In the genomic region with DNA sequence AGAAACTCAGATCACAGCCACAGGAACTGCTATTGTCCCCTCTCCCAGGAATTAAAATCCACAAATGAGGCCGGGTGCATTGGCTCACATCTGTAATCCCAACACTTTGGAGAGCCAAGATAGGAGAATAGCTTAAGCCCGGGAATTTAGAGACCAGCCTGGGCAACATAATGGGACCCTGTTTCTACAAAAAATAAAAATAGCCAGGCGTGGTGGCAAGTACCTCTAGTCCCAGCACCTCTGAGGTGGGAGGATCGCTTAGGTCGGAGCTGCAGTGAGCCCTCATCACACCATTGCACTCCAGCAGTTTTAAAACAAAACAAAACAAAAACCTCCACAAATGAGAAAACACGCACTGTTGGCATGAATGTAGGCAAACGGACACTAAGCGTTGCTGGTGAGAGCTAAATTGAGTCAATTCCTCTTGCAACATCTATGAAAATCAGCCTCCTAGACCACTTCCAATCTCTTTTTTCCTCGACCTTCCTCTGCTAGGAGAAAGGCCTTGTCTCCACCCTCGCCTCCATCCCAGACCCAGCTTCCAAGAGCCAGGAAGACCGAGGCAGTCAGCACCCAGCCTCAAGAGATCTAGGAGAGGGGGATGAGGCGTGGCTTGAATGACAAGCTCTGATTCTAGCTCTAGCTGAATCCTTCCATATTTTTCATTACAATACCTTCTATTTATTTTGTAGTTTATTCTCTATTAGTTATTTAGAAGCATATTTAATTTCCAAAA, we compare ENCODE assay signal across 2 cellular contexts.
TF ChIP-seq lines count a peak whose summit lies in the region.

No MANE protein-coding gene starts in this region.

TF ChIP-seq in GM23338, 12 proteins besides CTCF, POLR2A, EP300 and RAD21:
- TF ChIP-seq NANOG (IDR thresholded peaks at IDR 0.05; ENCODE audit: borderline replicate concordance) (no peak), EZH2phosphoT487 (IDR thresholded peaks at IDR 0.05; ENCODE audit: unreplicated experiment) (no peak), EZH2 (IDR thresholded peaks at IDR 0.05; ENCODE audit: low read depth, unreplicated experiment) (no peak), ZNF331 (CRISPR knock-in tag; IDR thresholded peaks at IDR 0.05; ENCODE audit: low read depth) (no peak), POLR2AphosphoS5 (IDR thresholded peaks at IDR 0.05; ENCODE audit: low read depth) (no peak), STAT1 (IDR thresholded peaks at IDR 0.05; ENCODE audit: unreplicated experiment) (no peak), ZNF114 (CRISPR knock-in tag; IDR thresholded peaks at IDR 0.05) (no peak)
- TF ChIP-seq, protein P1, sequence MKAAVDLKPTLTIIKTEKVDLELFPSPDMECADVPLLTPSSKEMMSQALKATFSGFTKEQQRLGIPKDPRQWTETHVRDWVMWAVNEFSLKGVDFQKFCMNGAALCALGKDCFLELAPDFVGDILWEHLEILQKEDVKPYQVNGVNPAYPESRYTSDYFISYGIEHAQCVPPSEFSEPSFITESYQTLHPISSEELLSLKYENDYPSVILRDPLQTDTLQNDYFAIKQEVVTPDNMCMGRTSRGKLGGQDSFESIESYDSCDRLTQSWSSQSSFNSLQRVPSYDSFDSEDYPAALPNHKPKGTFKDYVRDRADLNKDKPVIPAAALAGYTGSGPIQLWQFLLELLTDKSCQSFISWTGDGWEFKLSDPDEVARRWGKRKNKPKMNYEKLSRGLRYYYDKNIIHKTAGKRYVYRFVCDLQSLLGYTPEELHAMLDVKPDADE (IDR thresholded peaks at IDR 0.05) = no peak
- TF ChIP-seq, protein P2, sequence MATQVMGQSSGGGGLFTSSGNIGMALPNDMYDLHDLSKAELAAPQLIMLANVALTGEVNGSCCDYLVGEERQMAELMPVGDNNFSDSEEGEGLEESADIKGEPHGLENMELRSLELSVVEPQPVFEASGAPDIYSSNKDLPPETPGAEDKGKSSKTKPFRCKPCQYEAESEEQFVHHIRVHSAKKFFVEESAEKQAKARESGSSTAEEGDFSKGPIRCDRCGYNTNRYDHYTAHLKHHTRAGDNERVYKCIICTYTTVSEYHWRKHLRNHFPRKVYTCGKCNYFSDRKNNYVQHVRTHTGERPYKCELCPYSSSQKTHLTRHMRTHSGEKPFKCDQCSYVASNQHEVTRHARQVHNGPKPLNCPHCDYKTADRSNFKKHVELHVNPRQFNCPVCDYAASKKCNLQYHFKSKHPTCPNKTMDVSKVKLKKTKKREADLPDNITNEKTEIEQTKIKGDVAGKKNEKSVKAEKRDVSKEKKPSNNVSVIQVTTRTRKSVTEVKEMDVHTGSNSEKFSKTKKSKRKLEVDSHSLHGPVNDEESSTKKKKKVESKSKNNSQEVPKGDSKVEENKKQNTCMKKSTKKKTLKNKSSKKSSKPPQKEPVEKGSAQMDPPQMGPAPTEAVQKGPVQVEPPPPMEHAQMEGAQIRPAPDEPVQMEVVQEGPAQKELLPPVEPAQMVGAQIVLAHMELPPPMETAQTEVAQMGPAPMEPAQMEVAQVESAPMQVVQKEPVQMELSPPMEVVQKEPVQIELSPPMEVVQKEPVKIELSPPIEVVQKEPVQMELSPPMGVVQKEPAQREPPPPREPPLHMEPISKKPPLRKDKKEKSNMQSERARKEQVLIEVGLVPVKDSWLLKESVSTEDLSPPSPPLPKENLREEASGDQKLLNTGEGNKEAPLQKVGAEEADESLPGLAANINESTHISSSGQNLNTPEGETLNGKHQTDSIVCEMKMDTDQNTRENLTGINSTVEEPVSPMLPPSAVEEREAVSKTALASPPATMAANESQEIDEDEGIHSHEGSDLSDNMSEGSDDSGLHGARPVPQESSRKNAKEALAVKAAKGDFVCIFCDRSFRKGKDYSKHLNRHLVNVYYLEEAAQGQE (IDR thresholded peaks at IDR 0.05; ENCODE audit: unreplicated experiment) = no peak

TF ChIP-seq in H1, 55 proteins besides CTCF, POLR2A, EP300 and RAD21:
- TF ChIP-seq CBX8 (IDR thresholded peaks at IDR 0.05; ENCODE audit: borderline replicate concordance, low read depth, low read length) = no peak
- TF ChIP-seq, protein P3, sequence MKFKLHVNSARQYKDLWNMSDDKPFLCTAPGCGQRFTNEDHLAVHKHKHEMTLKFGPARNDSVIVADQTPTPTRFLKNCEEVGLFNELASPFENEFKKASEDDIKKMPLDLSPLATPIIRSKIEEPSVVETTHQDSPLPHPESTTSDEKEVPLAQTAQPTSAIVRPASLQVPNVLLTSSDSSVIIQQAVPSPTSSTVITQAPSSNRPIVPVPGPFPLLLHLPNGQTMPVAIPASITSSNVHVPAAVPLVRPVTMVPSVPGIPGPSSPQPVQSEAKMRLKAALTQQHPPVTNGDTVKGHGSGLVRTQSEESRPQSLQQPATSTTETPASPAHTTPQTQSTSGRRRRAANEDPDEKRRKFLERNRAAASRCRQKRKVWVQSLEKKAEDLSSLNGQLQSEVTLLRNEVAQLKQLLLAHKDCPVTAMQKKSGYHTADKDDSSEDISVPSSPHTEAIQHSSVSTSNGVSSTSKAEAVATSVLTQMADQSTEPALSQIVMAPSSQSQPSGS (IDR thresholded peaks at IDR 0.05; ENCODE audit: low read length) = 0 out of 2 replicates have a peak, but pooled peaks have one; percentile 7
